ENCODE assay signal across 12 cellular contexts in genomic region chr5:35598707-35599370, GRCh38. TPM values are rescaled to one million over a fixed set of nuclear protein-coding genes. Genes with fewer than 3 reads are reported as not detected.
DNase-seq lines count a peak whose midpoint lies in the region; ATAC-seq and TF ChIP-seq lines count a peak whose summit lies in the region.
"Had no signal": no experiment of that assay in that cellular context is flagged by ENCODE, and none has a peak within 500 bp of the region (broad histone marks: within the 10 kb centered on the region; RNA-seq: fewer than 3 reads in every experiment).

No MANE protein-coding gene starts in this region.

- ATAC-seq in upper lobe of right lung = peak; percentile 50
- ATAC-seq in HG02610 (IDR thresholded peaks at IDR 0.05; ENCODE audit: unreplicated experiment) = no peak

- H3K4me3 ChIP-seq in fibroblast of villous mesenchyme (ENCODE audit: low read depth, low read length) = no peak overlapping the region
- H3K4me3 ChIP-seq in upper lobe of right lung = no peak overlapping the region
- H3K4me3 ChIP-seq in adrenal gland = no peak overlapping the region
- H3K4me3 ChIP-seq: SJCRH30, tibial nerve had no signal

- 83 to 96% (median 89%) methylated on average over 2 of the region's 2 CpGs for WGBS in adrenal gland, 4 donors

- intact Hi-C loops in upper lobe of right lung (cut with DNase I) (no loop called here), adrenal gland (cut with DNase I) (no loop called here)

- H3K27me3 ChIP-seq in upper lobe of right lung = no peaks in the 10 kb centered on the region
- H3K27me3 ChIP-seq in adrenal gland = no peaks in the 10 kb centered on the region
- H3K27me3 ChIP-seq: SJCRH30, tibial nerve had no signal

- no peak overlapping the region for H3K27ac ChIP-seq in upper lobe of right lung
- no peak overlapping the region for H3K27ac ChIP-seq in adrenal gland
- H3K27ac ChIP-seq: SJCRH30, tibial nerve had no signal

- DNase-seq in NCI-H748 (lab: John Stamatoyannopoulos, UW; ENCODE audit: unreplicated experiment) (peak; percentile 64), NCI-H748 treated with DMSO at 0.1 percent for 48 hours (lab: John Stamatoyannopoulos, UW) (no peak), NOMO-1 (lab: John Stamatoyannopoulos, UW; ENCODE audit: unreplicated experiment in 2 of 2) (peak; percentile 96 to 97), fibroblast of villous mesenchyme (ENCODE audit: low read depth) (peak; percentile 40), upper lobe of right lung (no peak), NCI-H2029 (lab: John Stamatoyannopoulos, UW) (no peak), adrenal gland (no peak)
- DNase-seq: activated gamma-delta T cell, NCI-H146 had no signal

- H3K4me1 ChIP-seq in upper lobe of right lung = no peaks in the 10 kb centered on the region
- H3K4me1 ChIP-seq in adrenal gland (replicated peaks in 1 of 2) = no peaks in the 10 kb centered on the region
- H3K4me1 ChIP-seq: SJCRH30, tibial nerve had no signal

- TF ChIP-seq POLR2A in adrenal gland (IDR thresholded peaks at IDR 0.05) = no peak

- TF ChIP-seq CTCF in fibroblast of villous mesenchyme (IDR thresholded peaks at IDR 0.05; ENCODE audit: insufficient read depth, low read depth, low read length) = peak; percentile 30
- TF ChIP-seq CTCF in upper lobe of right lung (IDR thresholded peaks at IDR 0.05) = no peak
- TF ChIP-seq CTCF in adrenal gland (IDR thresholded peaks at IDR 0.05) = peak in 1 of 6 experiments; percentile 4

- H3K36me3 ChIP-seq in upper lobe of right lung (no peaks in the 10 kb centered on the region), adrenal gland (replicated peaks in 1 of 2) (no peaks in the 10 kb centered on the region)
- H3K36me3 ChIP-seq: SJCRH30, tibial nerve had no signal

- H3K9me3 ChIP-seq in upper lobe of right lung (no peaks in the 10 kb centered on the region), adrenal gland (replicated peaks in 1 of 3) (no peaks in the 10 kb centered on the region)
- H3K9me3 ChIP-seq: SJCRH30 had no signal

RNA-seq across cellular contexts. Expression of gene SPEF2, which starts 18.8 kb away (rescaled TPM):
- total RNA-seq in fibroblast of villous mesenchyme (3.5 and 4.3 TPM in 2 replicates), upper lobe of right lung (9.9 TPM), adrenal gland (10 to 100 TPM in 3 of 8 donors, 1 to 10 TPM in 5; 3.3 to 19.7 (median 8.8) TPM)
- 1 to 10 TPM; 5.2 to 7.6 (median 6.6) TPM for polyA plus RNA-seq in adrenal gland
- total RNA-seq: SJCRH30 had no signal

Comparison
In these comparisons a context has a peak if more than half of its experiments do, and no peak if none do; other contexts are left out.
1. DNase-seq: peak in NCI-H748 (single experiment), NOMO-1 (2 of 2) and fibroblast of villous mesenchyme (single experiment); none in NCI-H748 treated with DMSO at 0.1 percent for 48 hours (single experiment), upper lobe of right lung (single experiment), NCI-H2029 (single experiment) and adrenal gland (0 of 7).